In the genomic region with DNA sequence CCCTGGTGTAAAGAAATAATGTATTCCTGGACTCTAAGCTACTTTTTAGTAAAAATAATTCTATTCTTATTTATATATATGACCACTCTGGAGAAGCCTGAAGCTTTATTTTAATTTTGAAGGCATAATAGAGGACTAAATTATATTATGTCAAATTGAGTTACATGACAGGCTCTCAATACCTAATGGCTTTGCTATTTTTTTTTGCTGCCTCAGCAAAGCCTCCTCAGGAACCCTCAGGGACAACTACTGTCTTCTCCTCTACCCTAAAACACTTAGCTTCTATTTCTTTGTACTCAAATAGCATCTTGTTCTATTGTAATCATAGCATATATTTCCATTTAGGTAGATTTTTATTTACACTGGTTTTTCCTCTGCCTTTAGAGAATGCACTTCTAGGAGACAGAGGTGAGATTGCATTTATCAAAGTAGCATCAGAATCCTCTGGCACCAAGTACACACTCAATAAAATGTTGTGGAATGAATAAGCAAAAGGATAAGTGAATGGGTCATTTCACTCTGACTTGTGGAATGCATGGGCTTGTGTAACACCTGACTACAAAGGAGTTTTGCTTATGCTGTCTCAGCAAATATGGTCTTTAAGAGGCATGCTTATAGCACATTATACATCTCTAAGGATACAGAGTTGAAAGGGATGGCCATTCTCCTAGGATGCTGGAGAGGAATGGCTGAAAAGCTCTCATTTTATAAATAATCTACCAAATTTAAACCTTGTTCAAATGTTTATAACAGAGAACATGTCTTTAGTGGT, we compare ENCODE assay signal across 27 cellular contexts.
"Had no signal": no experiment of that assay in that cellular context is flagged by ENCODE, and none has a peak within 500 bp of the region (broad histone marks: within the 10 kb centered on the region; RNA-seq: fewer than 3 reads in every experiment).

No MANE protein-coding gene starts in this region.

- H3K4me3 ChIP-seq: dorsolateral prefrontal cortex, esophagus muscularis mucosa, heart right ventricle, left lung, mucosa of descending colon, right atrium auricular region, skin epidermis, spleen, thoracic aorta, transverse colon, upper lobe of right lung, vagina had no signal

- H3K27ac ChIP-seq: dorsolateral prefrontal cortex, esophagus muscularis mucosa, heart right ventricle, left lung, neutrophil, parathyroid adenoma, right atrium auricular region, skin epidermis, spleen, thoracic aorta, transverse colon, upper lobe of right lung, vagina had no signal

- DNase-seq: dorsolateral prefrontal cortex; effector CD4-positive, alpha-beta T cell; foreskin melanocyte; glutamatergic neuron; heart right ventricle; hippocampal formation; left cardiac atrium; left lung; mesenchymal stem cell; mucosa of descending colon; naive B cell; spleen; stimulated activated CD4-positive, alpha-beta T cell treated with anti-CD3 and anti-CD28 coated beads, Interleukin-4, amount 100 ng/mL, for 4 hours; stimulated activated naive CD8-positive, alpha-beta T cell treated with anti-CD3 and anti-CD28 coated beads, Interleukin-15, Interleukin-2, amounts not matched to agents 100 U/mL and 50 U/mL, for 24 hours; transverse colon; upper lobe of right lung had no signal

- H3K4me1 ChIP-seq: esophagus muscularis mucosa, heart right ventricle, left lung, parathyroid adenoma, right atrium auricular region, spleen, transverse colon, upper lobe of right lung, vagina had no signal

- H3K9ac ChIP-seq: parathyroid adenoma had no signal

- H3K9me3 ChIP-seq: esophagus muscularis mucosa, heart right ventricle, left lung, mucosa of descending colon, neutrophil, right atrium auricular region, spleen, thoracic aorta, transverse colon, upper lobe of right lung, vagina had no signal

- H3K36me3 ChIP-seq: esophagus muscularis mucosa, heart right ventricle, left lung, neutrophil, right atrium auricular region, spleen, thoracic aorta, transverse colon, upper lobe of right lung, vagina had no signal

- ATAC-seq: heart right ventricle; left cardiac atrium; left lung; mucosa of descending colon; natural killer cell treated with Interleukin-12 subunit alpha and Interleukin-12 subunit beta and Interleukin-15 and Interleukin-18, amount 100 ng/mL, for 72 hours; stimulated activated memory B cell treated with anti-CD40 and anti-IgM and Interleukin-4, amounts not matched to agents 10 μg/mL and 1 μg/mL and 100 μg/mL, for 72 hours; stimulated activated naive CD8-positive, alpha-beta T cell treated with anti-CD3 and anti-CD28 coated beads, Interleukin-15, Interleukin-2, amounts not matched to agents 100 U/mL and 50 U/mL, for 24 hours; upper lobe of right lung had no signal

- H3K27me3 ChIP-seq: dorsolateral prefrontal cortex, esophagus muscularis mucosa, heart right ventricle, left lung, neutrophil, right atrium auricular region, spleen, transverse colon, upper lobe of right lung, vagina had no signal

- H3K79me2 ChIP-seq: parathyroid adenoma had no signal

- FAIRE-seq: colon, islet of Langerhans had no signal

- H2AFZ ChIP-seq: parathyroid adenoma had no signal
